ENCODE assay signal across 15 cellular contexts in genomic region chr1:44067258-44068250, GRCh38. TPM values are rescaled to one million over a fixed set of nuclear protein-coding genes. Genes with fewer than 3 reads are reported as not detected.
DNase-seq lines count a peak whose midpoint lies in the region; ATAC-seq, FAIRE-seq and TF ChIP-seq lines count a peak whose summit lies in the region.
"Had no signal": no experiment of that assay in that cellular context is flagged by ENCODE, and none has a peak within 500 bp of the region (broad histone marks: within the 10 kb centered on the region; RNA-seq: fewer than 3 reads in every experiment).

No MANE protein-coding gene starts in this region.

- no peak overlapping the region for H2BK120ac ChIP-seq in mesenchymal stem cell (ENCODE audit: low read depth, low read length)

- BruUV-seq in OCI-LY7 (replicated peaks; lab: Mats Ljungman, UMichigan): no TSS peak

- H3K79me2 ChIP-seq in OCI-LY7 (ENCODE audit: insufficient read depth, low read depth, low read length): no peaks in the 10 kb centered on the region

- TF ChIP-seq CTCF in OCI-LY7 (conservative IDR thresholded peaks at IDR 0.05; ENCODE audit: low read length) (no peak), right lobe of liver (IDR thresholded peaks at IDR 0.05) (no peak)

- peak; percentile 73 for FAIRE-seq in GM18507 (lab: Jason Lieb, UNC)
- FAIRE-seq: endometrium, pancreas had no signal

- H4K91ac ChIP-seq in mesenchymal stem cell (ENCODE audit: low read length): no peak overlapping the region

- H2AFZ ChIP-seq in OCI-LY7 (ENCODE audit: low read length) (peak overlapping the region; percentile 57; the same call in 1 of the 2 replicates), mesenchymal stem cell (ENCODE audit: low read depth, low read length) (no peak overlapping the region)

- no peak overlapping the region for H2BK15ac ChIP-seq in mesenchymal stem cell (ENCODE audit: low read depth, poor library complexity, severe bottlenecking)

- no peak overlapping the region for H2BK5ac ChIP-seq in mesenchymal stem cell (ENCODE audit: low read depth, low read length, poor library complexity, severe bottlenecking)

- CTCF ChIA-PET in OCI-LY7 (lab: Charles Lee; ENCODE audit: unreplicated experiment): interaction anchor here (0.6 kb wide), 1 partner anchor 26 kb away, joined by 3 read pairs; no protein-coding TSS in a partner anchor

- H3K9me3 ChIP-seq in BLaER1 treated with 17β-estradiol and CSF1 and Interleukin-3, amounts not matched to agents 10 nM and 100 nM (replicated peaks in 1 of 11): peaks cover 0 to 11% (median 0%) of the 10 kb centered on the region in 11 experiments; a peak in 9 of 22 replicates
- H3K9me3 ChIP-seq in OCI-LY7 (ENCODE audit: low read length) (no peaks in the 10 kb centered on the region), right lobe of liver (no peaks in the 10 kb centered on the region), mesenchymal stem cell (ENCODE audit: control insufficient read depth, low read length) (no peaks in the 10 kb centered on the region)
- H3K9me3 ChIP-seq: pancreas had no signal

- WGBS in right lobe of liver (ENCODE audit: insufficient coverage, low coverage, low lambda C conversion rate, missing lambda C conversion rate): 22% methylated on average over 6 of the region's 6 CpGs
- 44% methylated on average over 6 of the region's 6 CpGs for WGBS in mesenchymal stem cell

- no peaks in the 10 kb centered on the region for H3K9me2 ChIP-seq in OCI-LY7 (ENCODE audit: insufficient read depth, low read length)

- peaks cover 51 to 62% (median 61%) of the 10 kb centered on the region in 10 experiments for H3K4me1 ChIP-seq in BLaER1 treated with 17β-estradiol and CSF1 and Interleukin-3, amounts not matched to agents 10 nM and 100 nM
- H3K4me1 ChIP-seq in OCI-LY7 (ENCODE audit: insufficient read depth, low read length, poor library complexity, severe bottlenecking): peaks cover 22% of the 10 kb centered on the region
- peaks cover 0 to 43% (median 11%) of the 10 kb centered on the region in 4 donors for H3K4me1 ChIP-seq in right lobe of liver
- H3K4me1 ChIP-seq in mesenchymal stem cell (ENCODE audit: control insufficient read depth, insufficient read depth, low read depth, low read length): peaks cover 13% of the 10 kb centered on the region
- H3K4me1 ChIP-seq: pancreas had no signal

- DNase-seq in GM18507 (ENCODE audit: extremely low spot score, insufficient read length, low read depth) (no peak), OCI-LY7 (ENCODE audit: low spot score) (peak; percentile 45), right lobe of liver (peak; percentile 57 to 74 (median 73)), mesenchymal stem cell (no peak), UCSD-AML1 (lab: John Stamatoyannopoulos, UW; ENCODE audit: unreplicated experiment) (no peak), DMS153 treated with DMSO at 0.1 percent for 48 hours (lab: John Stamatoyannopoulos, UW; ENCODE audit: unreplicated experiment) (no peak)
- no peak for DNase-seq in activated effector memory CD4-positive, alpha-beta T cell treated with anti-CD3 and anti-CD28 coated beads, Interleukin-2, amount 50 U/mL, for 16 hours
- DNase-seq: foreskin fibroblast, NCI-H1105, NCI-H345, pancreas had no signal

- H3K18ac ChIP-seq in mesenchymal stem cell (ENCODE audit: low read depth in 1 of 2, low read length in 2 of 2): no peak overlapping the region

- no peak overlapping the region for H3K23ac ChIP-seq in mesenchymal stem cell (ENCODE audit: low read length in 2 of 2)

- no peaks in the 10 kb centered on the region for H3K36me3 ChIP-seq in BLaER1 treated with 17β-estradiol and CSF1 and Interleukin-3, amounts not matched to agents 10 nM and 100 nM
- H3K36me3 ChIP-seq in OCI-LY7 (ENCODE audit: insufficient read depth, low read length) (no peaks in the 10 kb centered on the region), right lobe of liver (no peaks in the 10 kb centered on the region), mesenchymal stem cell (ENCODE audit: control insufficient read depth in 1 of 2, insufficient read depth in 2 of 2, low read depth in 1 of 2, low read length in 2 of 2) (no peaks in the 10 kb centered on the region)
- H3K36me3 ChIP-seq: pancreas had no signal

- H2AK5ac ChIP-seq in mesenchymal stem cell (ENCODE audit: low read length, severe bottlenecking): no peak overlapping the region

- H3K27me3 ChIP-seq in BLaER1 treated with 17β-estradiol and CSF1 and Interleukin-3, amounts not matched to agents 10 nM and 100 nM: no peaks in the 10 kb centered on the region
- H3K27me3 ChIP-seq in right lobe of liver (no peaks in the 10 kb centered on the region), mesenchymal stem cell (ENCODE audit: control insufficient read depth in 1 of 2, insufficient read depth in 1 of 2, low read length in 2 of 2) (peaks cover 0 to 4% of the 10 kb centered on the region in 2 experiments)
- H3K27me3 ChIP-seq: pancreas had no signal

- intact Hi-C loops in OCI-LY7 (cut with micrococcal nuclease; ENCODE audit: unreplicated experiment): no loop called here
- intact Hi-C loops in right lobe of liver (cut with DNase I): no loop called here

- peak overlapping the region in 9 of 10 experiments; percentile 4 to 56 (median 47); a peak in 16 of 20 replicates for H3K4me3 ChIP-seq in BLaER1 treated with 17β-estradiol and CSF1 and Interleukin-3, amounts not matched to agents 10 nM and 100 nM
- H3K4me3 ChIP-seq in OCI-LY7 (ENCODE audit: low read depth, low read length, poor library complexity, severe bottlenecking): peak overlapping the region; percentile 27
- no peak overlapping the region for H3K4me3 ChIP-seq in right lobe of liver
- H3K4me3 ChIP-seq in mesenchymal stem cell (ENCODE audit: insufficient read depth in 1 of 2, low read depth in 1 of 2, low read length in 2 of 2): no peak overlapping the region
- H3K4me3 ChIP-seq: pancreas had no signal

- peak; percentile 83 to 91 (median 87) for ATAC-seq in right lobe of liver
- ATAC-seq: activated naive CD4-positive, alpha-beta T cell treated with anti-CD3 and anti-CD28 coated beads, Interleukin-2, amount 50 U/mL, for 72 hours had no signal

- peak overlapping the region; percentile 81 to 92 (median 88) for H3K27ac ChIP-seq in BLaER1 treated with 17β-estradiol and CSF1 and Interleukin-3, amounts not matched to agents 10 nM and 100 nM
- no peak overlapping the region for H3K27ac ChIP-seq in OCI-LY7 (ENCODE audit: low read depth, low read length, poor library complexity, severe bottlenecking)
- peak overlapping the region in 2 of 3 donors; percentile 31 to 77 for H3K27ac ChIP-seq in right lobe of liver
- no peak overlapping the region for H3K27ac ChIP-seq in mesenchymal stem cell (ENCODE audit: low read length, poor library complexity, severe bottlenecking)

- no peak overlapping the region for H4K8ac ChIP-seq in mesenchymal stem cell (ENCODE audit: low read length)

- POLR2A ChIA-PET in OCI-LY7 (lab: Charles Lee): interaction anchor here (0.9 kb wide), 1 partner anchor 12 kb away, joined by 3 read pairs; no protein-coding TSS in a partner anchor

- peak overlapping the region; percentile 92 to 99 (median 97) for H3K4me2 ChIP-seq in BLaER1 treated with 17β-estradiol and CSF1 and Interleukin-3, amounts not matched to agents 10 nM and 100 nM
- peak overlapping the region; percentile 64 for H3K4me2 ChIP-seq in OCI-LY7 (ENCODE audit: low read length)
- H3K4me2 ChIP-seq in mesenchymal stem cell (ENCODE audit: low read length, poor library complexity, severe bottlenecking): no peak overlapping the region

- no peak overlapping the region for H2BK12ac ChIP-seq in mesenchymal stem cell (ENCODE audit: low read length in 2 of 2)

- no peak overlapping the region for H3K4ac ChIP-seq in mesenchymal stem cell (ENCODE audit: low read depth in 1 of 2, low read length in 2 of 2)

- H3K14ac ChIP-seq in mesenchymal stem cell (ENCODE audit: low read length in 2 of 2): no peak overlapping the region

- H3K9ac ChIP-seq in BLaER1 treated with 17β-estradiol and CSF1 and Interleukin-3, amounts not matched to agents 10 nM and 100 nM: peak overlapping the region; percentile 70 to 82 (median 76)
- no peak overlapping the region for H3K9ac ChIP-seq in mesenchymal stem cell (ENCODE audit: low read length)

- H4K20me1 ChIP-seq in BLaER1 treated with 17β-estradiol and CSF1 and Interleukin-3, amounts not matched to agents 10 nM and 100 nM: no peaks in the 10 kb centered on the region
- H4K20me1 ChIP-seq in OCI-LY7 (ENCODE audit: insufficient read depth, low read length): no peaks in the 10 kb centered on the region

- no peak for TF ChIP-seq POLR2A in right lobe of liver (IDR thresholded peaks at IDR 0.05)

- no peaks in the 10 kb centered on the region for H3K79me1 ChIP-seq in mesenchymal stem cell (replicated peaks; ENCODE audit: low read length, poor library complexity, severe bottlenecking)

RNA-seq across cellular contexts. Expression of gene SLC6A9, which starts 36.3 kb away (rescaled TPM):
- total RNA-seq in OCI-LY7 (2014; rRNA removed; shearing (Covaris generic)): 7.0 and 8.2 TPM in 2 replicates
- total RNA-seq in OCI-LY7 (2022) (21.8 and 22.4 TPM in 2 replicates), right lobe of liver (1 to 10 TPM in 4 of 6 experiments, under 1 TPM in 2; 0.78 to 2.2 (median 1.9) TPM)
- 18.3 TPM for polyA plus RNA-seq in mesenchymal stem cell (2013, experiment 1 of 2)
- polyA plus RNA-seq in mesenchymal stem cell (2013, experiment 2 of 2): 17.6 TPM

RNA-seq across cellular contexts. Expression of gene KLF17, which starts 51.1 kb away (rescaled TPM):
- not detected in 2 replicates for total RNA-seq in OCI-LY7 (2014; rRNA removed; shearing (Covaris generic))
- total RNA-seq in OCI-LY7 (2022) (not detected in 2 replicates), right lobe of liver (not detected)
- polyA plus RNA-seq in mesenchymal stem cell (2013, experiment 1 of 2): not detected
- not detected for polyA plus RNA-seq in mesenchymal stem cell (2013, experiment 2 of 2)
- total RNA-seq: activated naive CD4-positive, alpha-beta T cell treated with anti-CD3 and anti-CD28 coated beads, Interleukin-2, amount 50 U/mL, for 72 hours; subcutaneous adipose tissue had no signal
- polyA plus RNA-seq: pancreas had no signal

Comparison
In these comparisons a context has a peak if more than half of its experiments do, and no peak if none do; other contexts are left out.
1. H3K27ac ChIP-seq: peak in BLaER1 treated with 17β-estradiol and CSF1 and Interleukin-3, amounts not matched to agents 10 nM and 100 nM (11 of 11) and right lobe of liver (2 of 3); none in OCI-LY7 (single experiment) and mesenchymal stem cell (single experiment).
2. H3K4me3 ChIP-seq: peak in BLaER1 treated with 17β-estradiol and CSF1 and Interleukin-3, amounts not matched to agents 10 nM and 100 nM (9 of 10) and OCI-LY7 (single experiment); none in right lobe of liver (0 of 3) and mesenchymal stem cell (0 of 2).
3. DNase-seq: peak in OCI-LY7 (single experiment) and right lobe of liver (3 of 3); none in GM18507 (single experiment), mesenchymal stem cell (single experiment), UCSD-AML1 (single experiment), DMS153 treated with DMSO at 0.1 percent for 48 hours (single experiment) and activated effector memory CD4-positive, alpha-beta T cell treated with anti-CD3 and anti-CD28 coated beads, Interleukin-2, amount 50 U/mL, for 16 hours (single experiment).